ENCODE assay signal across 10 cellular contexts in genomic region chr11:76237914-76238313, GRCh38. TPM values are rescaled to one million over a fixed set of nuclear protein-coding genes. Genes with fewer than 3 reads are reported as not detected.
A peak's percentile ranks its signal among the peaks of the same experiment; 100 is the strongest.
DNase-seq lines count a peak whose midpoint lies in the region; ATAC-seq and TF ChIP-seq lines count a peak whose summit lies in the region.
"Had no signal": no experiment of that assay in that cellular context is flagged by ENCODE, and none has a peak within 500 bp of the region (broad histone marks: within the 10 kb centered on the region; RNA-seq: fewer than 3 reads in every experiment).

No MANE protein-coding gene starts in this region.

- in situ Hi-C loops in GM23248 (cut with MboI), result no loop called here

- H3K9me3 ChIP-seq in GM23248 (ENCODE audit: low read depth) (no peaks in the 10 kb centered on the region), gastroesophageal sphincter (no peaks in the 10 kb centered on the region)

- H3F3A ChIP-seq in GM23248 (ENCODE audit: insufficient read depth), result 0 out of 2 replicates have a peak, but pooled peaks cover 4% of the 10 kb centered on the region

- TF ChIP-seq POLR2A in gastroesophageal sphincter (IDR thresholded peaks at IDR 0.05), result no peak

- H3K9ac ChIP-seq in GM23248, result no peak overlapping the region

- H3K79me2 ChIP-seq in GM23248 (ENCODE audit: insufficient read depth), result no peaks in the 10 kb centered on the region

- TF ChIP-seq EP300 in gastroesophageal sphincter (IDR thresholded peaks at IDR 0.05), result no peak

- H3K4me3 ChIP-seq in GM23248 (no peak overlapping the region), gastroesophageal sphincter (no peak overlapping the region)

- H3K36me3 ChIP-seq in GM23248 (ENCODE audit: low read depth) (no peaks in the 10 kb centered on the region), gastroesophageal sphincter (no peaks in the 10 kb centered on the region)

- DNase-seq in CMK (ENCODE audit: low read depth), result peak; percentile 71
- DNase-seq in GM23248, result peak; percentile 37
- DNase-seq in SHP77 treated with DMSO at 0.1 percent for 48 hours (lab: John Stamatoyannopoulos, UW), result peak; percentile 29
- DNase-seq in kidney tubule cell (ENCODE audit: low spot score), result peak; percentile 43
- no peak for DNase-seq in germinal center (ENCODE audit: low spot score)
- DNase-seq: central memory CD4-positive, alpha-beta T cell had no signal

- ATAC-seq in activated CD4-positive, CD25-positive, alpha-beta regulatory T cell treated with anti-CD3 and anti-CD28 coated beads, Interleukin-2, amount 50 U/mL, for 24 hours, result no peak
- ATAC-seq in gastroesophageal sphincter (no peak), GM19452 (IDR thresholded peaks at IDR 0.05; ENCODE audit: unreplicated experiment) (no peak)

- H3K4me1 ChIP-seq in GM23248 (ENCODE audit: insufficient read depth), result 0 out of 2 replicates have a peak, but pooled peaks cover 7% of the 10 kb centered on the region
- peaks cover 0 to 23% (median 10%) of the 10 kb centered on the region in 3 donors for H3K4me1 ChIP-seq in gastroesophageal sphincter

- no peaks in the 10 kb centered on the region for H3K9me2 ChIP-seq in GM23248 (ENCODE audit: insufficient read depth)

- no peak overlapping the region for H2AFZ ChIP-seq in GM23248

- H4K20me1 ChIP-seq in GM23248 (ENCODE audit: insufficient read depth), result no peaks in the 10 kb centered on the region

- no peak for TF ChIP-seq CTCF in gastroesophageal sphincter (IDR thresholded peaks at IDR 0.05)

- no peak overlapping the region for H3K27ac ChIP-seq in GM23248
- H3K27ac ChIP-seq in gastroesophageal sphincter, result no peak overlapping the region

- no peaks in the 10 kb centered on the region for H3K27me3 ChIP-seq in GM23248 (replicated peaks; ENCODE audit: insufficient read depth)
- H3K27me3 ChIP-seq in gastroesophageal sphincter, result no peaks in the 10 kb centered on the region

- H3K4me2 ChIP-seq in GM23248 (ENCODE audit: unreplicated experiment), result no peak overlapping the region

RNA-seq across cellular contexts. Expression of gene WNT11, which starts 31.6 kb away (rescaled TPM):
- total RNA-seq in GM23248 (2014; rRNA removed; shearing (Covaris generic)), result 0.63 TPM in 1 of 2 replicates, not detected in the other
- not detected in 2 replicates for polyA plus RNA-seq in GM23248 (2016; fragmentation: Nextera tagmentation; extraction: Ambion mirVana)
- 10 to 100 TPM in 1 of 4 donors, 1 to 10 TPM in 3; 2.5 to 17.1 (median 5.4) TPM for total RNA-seq in gastroesophageal sphincter
- total RNA-seq: pulmonary artery endothelial cell had no signal
